ENCODE assay signal across 1 cellular context in the genomic region with DNA sequence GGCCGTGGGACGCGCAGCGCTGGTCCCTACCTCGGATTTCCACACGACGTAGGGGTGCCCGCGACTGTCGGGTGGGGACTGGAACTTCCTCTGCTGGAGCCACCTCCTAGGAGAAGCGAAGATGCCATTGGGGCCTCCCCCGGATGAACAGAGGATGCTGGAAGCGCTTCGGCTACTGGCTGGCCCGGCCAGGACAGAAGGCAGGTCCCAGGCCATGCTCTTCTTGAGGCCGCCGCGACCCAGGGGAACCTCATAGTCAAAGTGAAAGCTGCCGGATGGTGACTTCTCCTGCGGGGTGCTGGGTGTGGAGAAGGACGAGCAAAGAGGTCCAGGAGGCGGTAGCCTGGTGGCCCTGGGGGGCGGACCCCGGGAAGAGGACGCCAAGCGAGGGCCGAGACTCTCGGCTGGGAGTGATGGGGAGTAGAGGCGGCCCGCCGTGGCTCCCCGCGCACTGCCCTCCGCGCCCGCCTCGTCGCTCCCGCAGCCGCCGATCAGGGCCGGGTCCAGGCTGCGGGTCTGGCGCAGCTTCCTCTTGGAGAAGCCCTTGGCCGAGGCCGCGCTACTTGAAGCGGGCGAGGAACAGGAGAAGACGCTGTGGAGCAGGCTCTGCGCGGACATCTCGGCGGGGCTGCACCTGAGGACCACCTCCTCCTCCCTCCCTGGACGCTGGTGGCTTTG.
TF ChIP-seq lines count a peak whose summit lies in the region.

No MANE protein-coding gene starts in this region.

TF ChIP-seq in WTC11, 78 proteins besides CTCF, POLR2A, EP300 and RAD21 (continued from another document):
- TF ChIP-seq NR1H2 (CRISPR knock-in tag; IDR thresholded peaks at IDR 0.05) = no peak
